Comparison of ENCODE assay signal across 1 cellular context in the genomic region with DNA sequence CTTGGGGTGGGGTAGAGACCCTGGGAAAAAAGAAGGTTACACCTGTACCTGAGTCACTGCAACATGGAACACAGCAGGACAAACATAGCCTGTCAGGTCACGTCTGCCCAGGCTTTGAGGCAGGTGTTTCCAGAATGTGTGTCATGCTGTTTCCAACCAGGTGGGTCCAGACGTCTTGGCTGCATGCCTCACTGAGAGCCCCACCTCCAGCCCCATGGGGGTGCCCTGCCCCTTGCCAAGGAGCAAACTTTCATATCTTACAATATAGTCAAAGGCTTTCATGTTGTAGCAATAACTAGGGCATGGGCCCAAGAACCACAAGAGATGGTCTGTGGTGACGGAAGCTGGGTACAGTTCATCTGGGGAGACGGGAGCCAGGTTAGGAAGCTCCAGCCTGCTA.
TF ChIP-seq lines count a peak whose summit lies in the region.

No MANE protein-coding gene starts in this region.

TF ChIP-seq in GM23338, 12 proteins besides CTCF, POLR2A, EP300 and RAD21 (continued from another document):
- TF ChIP-seq, protein P1, sequence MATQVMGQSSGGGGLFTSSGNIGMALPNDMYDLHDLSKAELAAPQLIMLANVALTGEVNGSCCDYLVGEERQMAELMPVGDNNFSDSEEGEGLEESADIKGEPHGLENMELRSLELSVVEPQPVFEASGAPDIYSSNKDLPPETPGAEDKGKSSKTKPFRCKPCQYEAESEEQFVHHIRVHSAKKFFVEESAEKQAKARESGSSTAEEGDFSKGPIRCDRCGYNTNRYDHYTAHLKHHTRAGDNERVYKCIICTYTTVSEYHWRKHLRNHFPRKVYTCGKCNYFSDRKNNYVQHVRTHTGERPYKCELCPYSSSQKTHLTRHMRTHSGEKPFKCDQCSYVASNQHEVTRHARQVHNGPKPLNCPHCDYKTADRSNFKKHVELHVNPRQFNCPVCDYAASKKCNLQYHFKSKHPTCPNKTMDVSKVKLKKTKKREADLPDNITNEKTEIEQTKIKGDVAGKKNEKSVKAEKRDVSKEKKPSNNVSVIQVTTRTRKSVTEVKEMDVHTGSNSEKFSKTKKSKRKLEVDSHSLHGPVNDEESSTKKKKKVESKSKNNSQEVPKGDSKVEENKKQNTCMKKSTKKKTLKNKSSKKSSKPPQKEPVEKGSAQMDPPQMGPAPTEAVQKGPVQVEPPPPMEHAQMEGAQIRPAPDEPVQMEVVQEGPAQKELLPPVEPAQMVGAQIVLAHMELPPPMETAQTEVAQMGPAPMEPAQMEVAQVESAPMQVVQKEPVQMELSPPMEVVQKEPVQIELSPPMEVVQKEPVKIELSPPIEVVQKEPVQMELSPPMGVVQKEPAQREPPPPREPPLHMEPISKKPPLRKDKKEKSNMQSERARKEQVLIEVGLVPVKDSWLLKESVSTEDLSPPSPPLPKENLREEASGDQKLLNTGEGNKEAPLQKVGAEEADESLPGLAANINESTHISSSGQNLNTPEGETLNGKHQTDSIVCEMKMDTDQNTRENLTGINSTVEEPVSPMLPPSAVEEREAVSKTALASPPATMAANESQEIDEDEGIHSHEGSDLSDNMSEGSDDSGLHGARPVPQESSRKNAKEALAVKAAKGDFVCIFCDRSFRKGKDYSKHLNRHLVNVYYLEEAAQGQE (IDR thresholded peaks at IDR 0.05; ENCODE audit: unreplicated experiment): no peak
- TF ChIP-seq CREB1 (CRISPR knock-in tag; IDR thresholded peaks at IDR 0.05; ENCODE audit: low read depth) (no peak), POLR2AphosphoS5 (IDR thresholded peaks at IDR 0.05; ENCODE audit: low read depth) (no peak), JUNB (IDR thresholded peaks at IDR 0.05; ENCODE audit: unreplicated experiment) (no peak), STAT1 (IDR thresholded peaks at IDR 0.05; ENCODE audit: unreplicated experiment) (no peak), EZH2phosphoT487 (IDR thresholded peaks at IDR 0.05; ENCODE audit: unreplicated experiment) (no peak), ZNF331 (CRISPR knock-in tag; IDR thresholded peaks at IDR 0.05; ENCODE audit: low read depth) (no peak), EZH2 (IDR thresholded peaks at IDR 0.05; ENCODE audit: low read depth, unreplicated experiment) (no peak), NANOG (IDR thresholded peaks at IDR 0.05; ENCODE audit: borderline replicate concordance) (no peak)
- TF ChIP-seq, protein P2, sequence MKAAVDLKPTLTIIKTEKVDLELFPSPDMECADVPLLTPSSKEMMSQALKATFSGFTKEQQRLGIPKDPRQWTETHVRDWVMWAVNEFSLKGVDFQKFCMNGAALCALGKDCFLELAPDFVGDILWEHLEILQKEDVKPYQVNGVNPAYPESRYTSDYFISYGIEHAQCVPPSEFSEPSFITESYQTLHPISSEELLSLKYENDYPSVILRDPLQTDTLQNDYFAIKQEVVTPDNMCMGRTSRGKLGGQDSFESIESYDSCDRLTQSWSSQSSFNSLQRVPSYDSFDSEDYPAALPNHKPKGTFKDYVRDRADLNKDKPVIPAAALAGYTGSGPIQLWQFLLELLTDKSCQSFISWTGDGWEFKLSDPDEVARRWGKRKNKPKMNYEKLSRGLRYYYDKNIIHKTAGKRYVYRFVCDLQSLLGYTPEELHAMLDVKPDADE (IDR thresholded peaks at IDR 0.05): no peak
- TF ChIP-seq, protein P3, sequence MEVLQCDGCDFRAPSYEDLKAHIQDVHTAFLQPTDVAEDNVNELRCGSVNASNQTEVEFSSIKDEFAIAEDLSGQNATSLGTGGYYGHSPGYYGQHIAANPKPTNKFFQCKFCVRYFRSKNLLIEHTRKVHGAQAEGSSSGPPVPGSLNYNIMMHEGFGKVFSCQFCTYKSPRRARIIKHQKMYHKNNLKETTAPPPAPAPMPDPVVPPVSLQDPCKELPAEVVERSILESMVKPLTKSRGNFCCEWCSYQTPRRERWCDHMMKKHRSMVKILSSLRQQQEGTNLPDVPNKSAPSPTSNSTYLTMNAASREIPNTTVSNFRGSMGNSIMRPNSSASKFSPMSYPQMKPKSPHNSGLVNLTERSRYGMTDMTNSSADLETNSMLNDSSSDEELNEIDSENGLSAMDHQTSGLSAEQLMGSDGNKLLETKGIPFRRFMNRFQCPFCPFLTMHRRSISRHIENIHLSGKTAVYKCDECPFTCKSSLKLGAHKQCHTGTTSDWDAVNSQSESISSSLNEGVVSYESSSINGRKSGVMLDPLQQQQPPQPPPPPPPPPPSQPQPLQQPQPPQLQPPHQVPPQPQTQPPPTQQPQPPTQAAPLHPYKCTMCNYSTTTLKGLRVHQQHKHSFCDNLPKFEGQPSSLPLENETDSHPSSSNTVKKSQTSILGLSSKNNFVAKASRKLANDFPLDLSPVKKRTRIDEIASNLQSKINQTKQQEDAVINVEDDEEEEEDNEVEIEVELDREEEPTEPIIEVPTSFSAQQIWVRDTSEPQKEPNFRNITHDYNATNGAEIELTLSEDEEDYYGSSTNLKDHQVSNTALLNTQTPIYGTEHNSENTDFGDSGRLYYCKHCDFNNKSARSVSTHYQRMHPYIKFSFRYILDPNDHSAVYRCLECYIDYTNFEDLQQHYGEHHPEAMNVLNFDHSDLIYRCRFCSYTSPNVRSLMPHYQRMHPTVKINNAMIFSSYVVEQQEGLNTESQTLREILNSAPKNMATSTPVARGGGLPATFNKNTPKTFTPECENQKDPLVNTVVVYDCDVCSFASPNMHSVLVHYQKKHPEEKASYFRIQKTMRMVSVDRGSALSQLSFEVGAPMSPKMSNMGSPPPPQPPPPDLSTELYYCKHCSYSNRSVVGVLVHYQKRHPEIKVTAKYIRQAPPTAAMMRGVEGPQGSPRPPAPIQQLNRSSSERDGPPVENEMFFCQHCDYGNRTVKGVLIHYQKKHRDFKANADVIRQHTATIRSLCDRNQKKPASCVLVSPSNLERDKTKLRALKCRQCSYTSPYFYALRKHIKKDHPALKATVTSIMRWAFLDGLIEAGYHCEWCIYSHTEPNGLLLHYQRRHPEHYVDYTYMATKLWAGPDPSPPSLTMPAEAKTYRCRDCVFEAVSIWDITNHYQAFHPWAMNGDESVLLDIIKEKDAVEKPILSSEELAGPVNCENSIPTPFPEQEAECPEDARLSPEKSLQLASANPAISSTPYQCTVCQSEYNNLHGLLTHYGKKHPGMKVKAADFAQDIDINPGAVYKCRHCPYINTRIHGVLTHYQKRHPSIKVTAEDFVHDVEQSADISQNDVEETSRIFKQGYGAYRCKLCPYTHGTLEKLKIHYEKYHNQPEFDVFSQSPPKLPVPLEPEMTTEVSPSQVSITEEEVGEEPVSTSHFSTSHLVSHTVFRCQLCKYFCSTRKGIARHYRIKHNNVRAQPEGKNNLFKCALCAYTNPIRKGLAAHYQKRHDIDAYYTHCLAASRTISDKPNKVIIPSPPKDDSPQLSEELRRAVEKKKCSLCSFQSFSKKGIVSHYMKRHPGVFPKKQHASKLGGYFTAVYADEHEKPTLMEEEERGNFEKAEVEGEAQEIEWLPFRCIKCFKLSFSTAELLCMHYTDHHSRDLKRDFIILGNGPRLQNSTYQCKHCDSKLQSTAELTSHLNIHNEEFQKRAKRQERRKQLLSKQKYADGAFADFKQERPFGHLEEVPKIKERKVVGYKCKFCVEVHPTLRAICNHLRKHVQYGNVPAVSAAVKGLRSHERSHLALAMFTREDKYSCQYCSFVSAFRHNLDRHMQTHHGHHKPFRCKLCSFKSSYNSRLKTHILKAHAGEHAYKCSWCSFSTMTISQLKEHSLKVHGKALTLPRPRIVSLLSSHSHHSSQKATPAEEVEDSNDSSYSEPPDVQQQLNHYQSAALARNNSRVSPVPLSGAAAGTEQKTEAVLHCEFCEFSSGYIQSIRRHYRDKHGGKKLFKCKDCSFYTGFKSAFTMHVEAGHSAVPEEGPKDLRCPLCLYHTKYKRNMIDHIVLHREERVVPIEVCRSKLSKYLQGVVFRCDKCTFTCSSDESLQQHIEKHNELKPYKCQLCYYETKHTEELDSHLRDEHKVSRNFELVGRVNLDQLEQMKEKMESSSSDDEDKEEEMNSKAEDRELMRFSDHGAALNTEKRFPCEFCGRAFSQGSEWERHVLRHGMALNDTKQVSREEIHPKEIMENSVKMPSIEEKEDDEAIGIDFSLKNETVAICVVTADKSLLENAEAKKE (CRISPR knock-in tag; IDR thresholded peaks at IDR 0.05): no peak
